1 cellular context compared by ENCODE assay signal in genomic region chr14:88030892-88031291, GRCh38.
TF ChIP-seq lines count a peak whose summit lies in the region.

No MANE protein-coding gene starts in this region.

TF ChIP-seq in HepG2, 621 proteins besides CTCF, POLR2A, EP300 and RAD21 (continued from another document):
- no peak for TF ChIP-seq ZBTB10 (CRISPR knock-in tag; IDR thresholded peaks at IDR 0.05; ENCODE audit: borderline replicate concordance)
- no peak for TF ChIP-seq ZNF709 (CRISPR knock-in tag; IDR thresholded peaks at IDR 0.05)
- peak; percentile 94 for TF ChIP-seq ATF7 (IDR thresholded peaks at IDR 0.05)
- no peak for TF ChIP-seq ATF7 (CRISPR knock-in tag; IDR thresholded peaks at IDR 0.05)
- TF ChIP-seq NFE2L2 (IDR thresholded peaks at IDR 0.05; ENCODE audit: low read length): no peak
- no peak for TF ChIP-seq SMAD1 (CRISPR knock-in tag; IDR thresholded peaks at IDR 0.05; ENCODE audit: borderline replicate concordance, low read depth)
- TF ChIP-seq ZGPAT (CRISPR knock-in tag; IDR thresholded peaks at IDR 0.05): no peak
- no peak for TF ChIP-seq ZNF577 (CRISPR knock-in tag; IDR thresholded peaks at IDR 0.05; ENCODE audit: borderline replicate concordance, low read depth)
- no peak for TF ChIP-seq SIN3A (IDR thresholded peaks at IDR 0.05; ENCODE audit: borderline replicate concordance, low read depth, low read length)
- TF ChIP-seq SIN3B (IDR thresholded peaks at IDR 0.05; ENCODE audit: low read length): no peak
- TF ChIP-seq ARID4A (CRISPR knock-in tag; IDR thresholded peaks at IDR 0.05; ENCODE audit: borderline replicate concordance): no peak
- TF ChIP-seq CREB1 (IDR thresholded peaks at IDR 0.05): peak; percentile 59; the same call in 1 of the 2 replicates
- TF ChIP-seq CREB1 (CRISPR knock-in tag; IDR thresholded peaks at IDR 0.05): no peak
